ENCODE assay signal across 29 cellular contexts in the genomic region with DNA sequence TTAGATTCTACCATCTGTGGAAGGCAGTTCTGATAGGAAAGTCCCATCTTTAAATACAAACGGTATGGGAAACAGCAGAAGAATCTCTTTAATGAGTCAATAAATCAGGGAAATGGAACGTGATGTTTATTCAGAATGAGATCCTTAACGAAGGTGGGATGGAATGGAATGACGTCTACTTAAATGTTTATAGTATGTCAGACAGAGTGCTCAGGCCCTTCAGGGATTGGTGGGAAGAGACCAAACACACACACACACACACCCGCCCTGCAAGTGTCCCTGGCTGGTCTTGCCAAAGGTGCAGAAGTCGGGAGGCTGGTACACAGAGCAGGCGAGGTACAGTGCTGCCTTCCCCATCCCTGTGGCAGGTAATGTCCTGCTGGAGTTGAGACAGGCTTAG.
"Had no signal": no experiment of that assay in that cellular context is flagged by ENCODE, and none has a peak within 500 bp of the region (broad histone marks: within the 10 kb centered on the region; RNA-seq: fewer than 3 reads in every experiment).

No MANE protein-coding gene starts in this region.

- H3K79me2 ChIP-seq: parathyroid adenoma had no signal

- H3K27ac ChIP-seq: ascending aorta, cardiac muscle cell, colonic mucosa, epithelial cell of prostate, esophagus squamous epithelium, left ventricle myocardium inferior, parathyroid adenoma, right atrium auricular region, stomach, thyroid gland, upper lobe of left lung had no signal

- H3K27ac Mint-ChIP-seq: activated CD4-positive, alpha-beta T cell treated with anti-CD3 and anti-CD28 coated beads for 36 hours; activated naive CD4-positive, alpha-beta T cell treated with anti-CD3 and anti-CD28 coated beads, Interleukin-2, amount 50 U/mL, for 72 hours; activated T-cell treated with anti-CD3 and anti-CD28 coated beads, Interleukin-2, amount 50 U/mL, for 72 hours; brain; nephron progenitor cell; stimulated activated naive B cell treated with anti-CD40 and anti-IgM and Interleukin-4, amounts not matched to agents 10 μg/mL and 1 μg/mL and 100 μg/mL, for 72 hours; T-helper 2 cell treated with Interferon-gamma antibody and Interleukin-4, amounts not matched to agents 5 μg/mL and 100 μg/mL, for 36 hours had no signal

- H3K4me3 Mint-ChIP-seq: activated CD4-positive, alpha-beta T cell treated with anti-CD3 and anti-CD28 coated beads for 36 hours; activated T-cell treated with anti-CD3 and anti-CD28 coated beads, Interleukin-2, amount 50 U/mL, for 72 hours; brain; nephron progenitor cell; stimulated activated naive B cell treated with anti-CD40 and anti-IgM and Interleukin-4, amounts not matched to agents 10 μg/mL and 1 μg/mL and 100 μg/mL, for 72 hours; T-helper 2 cell treated with Interferon-gamma antibody and Interleukin-4, amounts not matched to agents 5 μg/mL and 100 μg/mL, for 36 hours had no signal

- H3K4me1 ChIP-seq: ascending aorta, colonic mucosa, esophagus squamous epithelium, left ventricle myocardium inferior, parathyroid adenoma, right atrium auricular region, stomach, thyroid gland, upper lobe of left lung had no signal

- H3K9me3 ChIP-seq: ascending aorta, colonic mucosa, esophagus squamous epithelium, left ventricle myocardium inferior, mucosa of descending colon, right atrium auricular region, stomach, thyroid gland, upper lobe of left lung had no signal

- H3K27me3 Mint-ChIP-seq: activated CD4-positive, alpha-beta T cell treated with anti-CD3 and anti-CD28 coated beads for 36 hours; brain; stimulated activated naive B cell treated with anti-CD40 and anti-IgM and Interleukin-4, amounts not matched to agents 10 μg/mL and 1 μg/mL and 100 μg/mL, for 72 hours had no signal

- H3K9ac ChIP-seq: parathyroid adenoma had no signal

- H2AFZ ChIP-seq: parathyroid adenoma had no signal

- DNase-seq: activated CD4-positive, alpha-beta T cell treated with anti-CD3 and anti-CD28 coated beads for 36 hours; activated CD4-positive, CD25-positive, alpha-beta regulatory T cell; activated naive CD4-positive, alpha-beta T cell; activated T-cell treated with anti-CD3 and anti-CD28 coated beads for 4 hours; activated T-cell treated with anti-CD3 and anti-CD28 coated beads, Interleukin-2, amount 50 U/mL, for 72 hours; cerebellar nuclear complex; colonic mucosa; effector CD8-positive, alpha-beta T cell; esophagus squamous epithelium; kidney glomerular epithelial cell; left ventricle myocardium inferior; mucosa of descending colon; nephron progenitor cell; nucleus accumbens; stimulated activated CD4-positive, alpha-beta T cell treated with anti-CD3 and anti-CD28 coated beads, Interleukin-15, amount 100 ng/mL, for 24 hours; stimulated activated CD4-positive, alpha-beta T cell treated with anti-CD3 and anti-CD28 coated beads, Interleukin-2, amount 100 ng/mL, for 24 hours; stimulated activated naive B cell treated with anti-CD40 and anti-IgM and Interleukin-4, amounts not matched to agents 10 μg/mL and 1 μg/mL and 100 μg/mL, for 72 hours; stomach; thyroid gland; upper lobe of left lung had no signal

- H3K4me1 Mint-ChIP-seq: brain had no signal

- H3K9me3 Mint-ChIP-seq: activated naive CD4-positive, alpha-beta T cell treated with anti-CD3 and anti-CD28 coated beads, Interleukin-2, amount 50 U/mL, for 72 hours; activated T-cell treated with anti-CD3 and anti-CD28 coated beads, Interleukin-2, amount 50 U/mL, for 72 hours; stimulated activated naive B cell treated with anti-CD40 and anti-IgM and Interleukin-4, amounts not matched to agents 10 μg/mL and 1 μg/mL and 100 μg/mL, for 72 hours; T-helper 2 cell treated with Interferon-gamma antibody and Interleukin-4, amounts not matched to agents 5 μg/mL and 100 μg/mL, for 36 hours had no signal

- ATAC-seq: activated CD4-positive, alpha-beta T cell treated with anti-CD3 and anti-CD28 coated beads for 36 hours; activated naive CD4-positive, alpha-beta T cell treated with anti-CD3 and anti-CD28 coated beads, Interleukin-2, amount 50 U/mL, for 72 hours; activated T-cell treated with anti-CD3 and anti-CD28 coated beads, Interleukin-2, amount 50 U/mL, for 72 hours; mucosa of descending colon; stimulated activated naive B cell treated with anti-CD40 and anti-IgM and Interleukin-4, amounts not matched to agents 10 μg/mL and 1 μg/mL and 100 μg/mL, for 72 hours had no signal

- H3K36me3 ChIP-seq: ascending aorta, cardiac muscle cell, colonic mucosa, esophagus squamous epithelium, left ventricle myocardium inferior, right atrium auricular region, thyroid gland, upper lobe of left lung had no signal

- H3K27me3 ChIP-seq: ascending aorta, cardiac muscle cell, colonic mucosa, esophagus squamous epithelium, right atrium auricular region, stomach, thyroid gland, upper lobe of left lung had no signal

- H3K4me3 ChIP-seq: ascending aorta, cardiac muscle cell, colonic mucosa, esophagus squamous epithelium, left ventricle myocardium inferior, lung, mucosa of descending colon, right atrium auricular region, stomach, thyroid gland, upper lobe of left lung had no signal
